ENCODE assay signal across 8 cellular contexts in genomic region chr16:74623214-74623842, GRCh38. TPM values are rescaled to one million over a fixed set of nuclear protein-coding genes. Genes with fewer than 3 reads are reported as not detected.
A peak's percentile ranks its signal among the peaks of the same experiment; 100 is the strongest.
DNase-seq lines count a peak whose midpoint lies in the region; ATAC-seq, FAIRE-seq and TF ChIP-seq lines count a peak whose summit lies in the region.

No MANE protein-coding gene starts in this region.

- no peak overlapping the region for H3K4me3 ChIP-seq in K562
- no peak overlapping the region for H3K4me3 ChIP-seq in thyroid gland (replicated peaks in 1 of 3)

- intact Hi-C loops in Right ventricle myocardium superior (cut with DNase I) (loop anchor here (10.0 kb wide), 1 partner anchor 159 kb away; no protein-coding TSS in a partner anchor), Right ventricle myocardium inferior (cut with DNase I) (loop anchor here (5.0 to 10.0 kb wide), 2 partner anchors 141 to 319 kb away; no protein-coding TSS in a partner anchor), K562 (cut with micrococcal nuclease) (loop anchor here (5.0 kb wide), 1 partner anchor 311 kb away; no protein-coding TSS in a partner anchor), thyroid gland (cut with DNase I) (loop anchor here (10.0 kb wide), 1 partner anchor 149 kb away; no protein-coding TSS in a partner anchor)

- no peak for TF ChIP-seq EP300 in K562 (IDR thresholded peaks at IDR 0.05; ENCODE audit: low read length)

- H4K20me1 ChIP-seq in K562 (replicated peaks; ENCODE audit: control insufficient read depth, insufficient read depth, low read length): 0 out of 2 replicates have a peak, but pooled peaks cover 7% of the 10 kb centered on the region

- WGBS in K562 (ENCODE audit: insufficient coverage, low coverage, missing lambda C conversion rate): 39% methylated on average over 4 of the region's 4 CpGs
- WGBS in thyroid gland, 2 donors: 22 to 26% methylated on average over 4 of the region's 4 CpGs

- POLR2A ChIA-PET in K562 (lab: Yijun Ruan, JAX): interaction anchor here (0.9 kb wide), 1 partner anchor 16 kb away, joined by 3 read pairs; the partner anchor contains the start of gene GLG1

- no peaks in the 10 kb centered on the region for H3K79me2 ChIP-seq in K562 (ENCODE audit: control insufficient read depth, insufficient read depth, low read length)

- no peaks in the 10 kb centered on the region for H3K27me3 ChIP-seq in K562 (ENCODE audit: control insufficient read depth in 2 of 2, insufficient read depth in 2 of 2, low read length in 2 of 2)
- no peaks in the 10 kb centered on the region for H3K27me3 ChIP-seq in thyroid gland

- H3K27ac ChIP-seq in K562 (ENCODE audit: extremely low read depth, low read depth, low read length) (no peak overlapping the region), thyroid gland (peak overlapping the region in 1 of 3 donors; percentile 29)

- H3K4me1 ChIP-seq in K562 (replicated peaks in 1 of 2; ENCODE audit: control insufficient read depth in 2 of 2, insufficient read depth in 2 of 2, low read length in 2 of 2) (no peaks in the 10 kb centered on the region), thyroid gland (peaks cover 3 to 24% of the 10 kb centered on the region in 2 donors)

- no peak for DNase-seq in Right ventricle myocardium superior
- DNase-seq in Right ventricle myocardium inferior (ENCODE audit: missing footprints): no peak
- peak; percentile 2 for DNase-seq in NCI-H146 (lab: John Stamatoyannopoulos, UW)
- peak; percentile 37 to 59 (median 38) for DNase-seq in K562 (ENCODE audit: extremely low read depth in 1 of 4, low spot score in 3 of 4)
- DNase-seq in islet precursor cell: peak; percentile 46
- peak in 1 of 2 donors; percentile 12 for DNase-seq in thyroid gland
- no peak for DNase-seq in activated T-cell treated with anti-CD3 and anti-CD28 coated beads, Interleukin-2, amount 50 U/mL, for 48 hours

- no peaks in the 10 kb centered on the region for H3K9me1 ChIP-seq in K562 (ENCODE audit: control insufficient read depth, insufficient read depth, low read length)

- peak; percentile 74 for FAIRE-seq in K562 (lab: Jason Lieb, UNC)

- peak; percentile 55 to 79 for TF ChIP-seq RAD21 in K562 (CRISPR knock-in tag; conservative IDR thresholded peaks at IDR 0.05 in 1 of 2, IDR thresholded peaks at IDR 0.05 in 1 of 2)

- ATAC-seq in Right ventricle myocardium superior (ENCODE audit: poor library complexity): peak; percentile 60
- no peak for ATAC-seq in Right ventricle myocardium inferior
- peak; percentile 76 for ATAC-seq in K562
- no peak for ATAC-seq in GM18868 (IDR thresholded peaks at IDR 0.05; ENCODE audit: unreplicated experiment)

- TF ChIP-seq CTCF in K562 (IDR thresholded peaks at IDR 0.05 in 2 of 3, conservative IDR thresholded peaks at IDR 0.05 in 1 of 3; ENCODE audit: insufficient read depth in 2 of 3, low read depth in 1 of 3, low read length in 3 of 3): peak; percentile 30 to 68 (median 59); a peak in 5 of 6 replicates
- peak; percentile 28 to 82 (median 63) for TF ChIP-seq CTCF in thyroid gland (IDR thresholded peaks at IDR 0.05)

- H2AFZ ChIP-seq in K562 (ENCODE audit: low read depth, low read length): no peak overlapping the region

- H3K4me2 ChIP-seq in K562 (ENCODE audit: insufficient read depth, low read length): no peak overlapping the region

- in situ Hi-C loops in K562 (cut with MboI): no loop called here

- CTCF ChIA-PET in K562 (lab: Yijun Ruan, JAX; ENCODE audit: low intra/inter-chr PET ratio): interaction anchor here (1.3 kb wide), 2 partner anchors 314 kb away, joined by 8 to 9 read pairs; no protein-coding TSS in a partner anchor

- TF ChIP-seq POLR2A in K562 (conservative IDR thresholded peaks at IDR 0.05): no peak
- TF ChIP-seq POLR2A in thyroid gland (IDR thresholded peaks at IDR 0.05): no peak

- H3K9ac ChIP-seq in K562 (ENCODE audit: insufficient read depth in 1 of 2, low read depth in 2 of 2, low read length in 2 of 2): no peak overlapping the region

- BruUV-seq in K562 (replicated peaks; lab: Mats Ljungman, UMichigan): no TSS peak

- H3K36me3 ChIP-seq in K562 (ENCODE audit: control insufficient read depth, insufficient read depth, low read length) (peaks cover 83% of the 10 kb centered on the region), thyroid gland (peaks cover 11 to 42% of the 10 kb centered on the region in 2 donors)

- H3K9me3 ChIP-seq in K562 (replicated peaks; ENCODE audit: control insufficient read depth, insufficient read depth, low read depth, low read length) (no peaks in the 10 kb centered on the region), thyroid gland (no peaks in the 10 kb centered on the region)

TF ChIP-seq in K562, 482 proteins besides CTCF, POLR2A, EP300 and RAD21 (continues in another document):
- no peak for TF ChIP-seq ZKSCAN8 (CRISPR knock-in tag; IDR thresholded peaks at IDR 0.05)
- TF ChIP-seq MTF1 (CRISPR knock-in tag; IDR thresholded peaks at IDR 0.05; ENCODE audit: borderline replicate concordance): no peak
- TF ChIP-seq ZBTB12 (CRISPR knock-in tag; IDR thresholded peaks at IDR 0.05): no peak

RNA-seq across cellular contexts. Expression of gene GLG1, which starts 16.4 kb away (rescaled TPM):
- 62.4 TPM for total RNA-seq in Right ventricle myocardium superior
- 69.3 TPM for total RNA-seq in Right ventricle myocardium inferior
- total RNA-seq in K562 (2011; cell fraction: chromatin; rRNA removed; ENCODE audit: low replicate concordance): 147 and 204 TPM in 2 replicates
- 111 and 116 TPM in 2 replicates for total RNA-seq in K562 (2011; cell fraction: nucleolus; rRNA removed)
- 154 and 170 TPM in 2 replicates for total RNA-seq in K562 (2011; cell fraction: nucleoplasm; rRNA removed)
- total RNA-seq in K562 (2014; rRNA removed): 29.9 and 31.1 TPM in 2 replicates
- 24.0 and 26.5 TPM in 2 replicates for total RNA-seq in K562 (2014; rRNA removed; fragmentation: Illumina TruSeq; extraction: Trizol)
- 22.9 and 24.5 TPM in 2 replicates for total RNA-seq in K562 (2015; rRNA removed; fragmentation: Illumina TruSeq; extraction: Trizol)
- total RNA-seq in K562 (2021): 32.9 and 36.0 TPM in 2 replicates
- 23.6 and 28.9 TPM in 2 replicates for polyA plus RNA-seq in K562 (2011; rRNA removed)
- polyA plus RNA-seq in K562 (2011; cell fraction: cytosol; rRNA removed): 12.2 and 19.7 TPM in 2 replicates
- polyA plus RNA-seq in K562 (2011; cell fraction: nucleus; rRNA removed): 26.3 and 32.2 TPM in 2 replicates
- polyA plus RNA-seq in K562 (2012): 23.7 and 25.1 TPM in 2 replicates
- polyA plus RNA-seq in K562 (2014; fragmentation: Illumina TruSeq; extraction: Trizol): 22.2 and 25.8 TPM in 2 replicates
- 1 to 10 TPM; 6.2 to 7.2 TPM for polyA plus RNA-seq in K562 (2014; fragmentation: Nextera tagmentation; extraction: Ambion mirVana)
- polyA plus RNA-seq in K562 (2014; rRNA removed): 18.0 and 20.6 TPM in 2 replicates
- polyA minus RNA-seq in K562 (2011; rRNA and poly(A)+ RNA removed): 56.5 and 66.1 TPM in 2 replicates
- polyA minus RNA-seq in K562 (2011; cell fraction: cytosol; rRNA and poly(A)+ RNA removed): 26.3 and 35.2 TPM in 2 replicates
- 24.6 and 39.7 TPM in 2 replicates for polyA minus RNA-seq in K562 (2011; cell fraction: nucleus; rRNA and poly(A)+ RNA removed)
- total RNA-seq in thyroid gland: 100 to 1,000 TPM; 127 to 182 (median 151) TPM

RNA-seq across cellular contexts. Expression of gene RFWD3, which starts 43.3 kb away (rescaled TPM):
- total RNA-seq in Right ventricle myocardium superior (4.4 TPM), Right ventricle myocardium inferior (4.5 TPM), K562 (2014; rRNA removed) (68.1 and 71.5 TPM in 2 replicates), K562 (2014; rRNA removed; fragmentation: Illumina TruSeq; extraction: Trizol) (79.0 and 83.5 TPM in 2 replicates), K562 (2015; rRNA removed; fragmentation: Illumina TruSeq; extraction: Trizol) (77.4 and 86.1 TPM in 2 replicates), K562 (2021) (111 and 121 TPM in 2 replicates), thyroid gland (10 to 100 TPM; 14.6 to 32.9 (median 25.1) TPM)
- total RNA-seq in K562 (2011; cell fraction: chromatin; rRNA removed; ENCODE audit: low replicate concordance): 202 and 277 TPM in 2 replicates
- total RNA-seq in K562 (2011; cell fraction: nucleolus; rRNA removed): 120 and 121 TPM in 2 replicates
- 204 and 261 TPM in 2 replicates for total RNA-seq in K562 (2011; cell fraction: nucleoplasm; rRNA removed)
- polyA plus RNA-seq in K562 (2011; rRNA removed) (87.1 and 111 TPM in 2 replicates), K562 (2014; fragmentation: Illumina TruSeq; extraction: Trizol) (89.1 and 93.1 TPM in 2 replicates), K562 (2014; fragmentation: Nextera tagmentation; extraction: Ambion mirVana) (10 to 100 TPM; 20.8 to 55.5 TPM), K562 (2014; rRNA removed) (70.1 and 75.2 TPM in 2 replicates)
- 75.3 and 82.0 TPM in 2 replicates for polyA plus RNA-seq in K562 (2011; cell fraction: cytosol; rRNA removed)
- 53.1 and 58.5 TPM in 2 replicates for polyA plus RNA-seq in K562 (2011; cell fraction: nucleus; rRNA removed)
- 47.4 and 51.1 TPM in 2 replicates for polyA plus RNA-seq in K562 (2012)
- 222 and 269 TPM in 2 replicates for polyA minus RNA-seq in K562 (2011; rRNA and poly(A)+ RNA removed)
- 64.4 and 77.8 TPM in 2 replicates for polyA minus RNA-seq in K562 (2011; cell fraction: cytosol; rRNA and poly(A)+ RNA removed)
- polyA minus RNA-seq in K562 (2011; cell fraction: nucleus; rRNA and poly(A)+ RNA removed): 54.1 and 74.6 TPM in 2 replicates

Comparison
In these comparisons a context has a peak if more than half of its experiments do, and no peak if none do; other contexts are left out.
1. ATAC-seq: peak in Right ventricle myocardium superior (single experiment) and K562 (single experiment); none in Right ventricle myocardium inferior (single experiment) and GM18868 (single experiment).
2. DNase-seq: peak in NCI-H146 (single experiment), K562 (4 of 4) and islet precursor cell (single experiment); none in Right ventricle myocardium superior (single experiment), Right ventricle myocardium inferior (single experiment) and activated T-cell treated with anti-CD3 and anti-CD28 coated beads, Interleukin-2, amount 50 U/mL, for 48 hours (0 of 2).